Comparison of ENCODE assay signal across 2 cellular contexts in the genomic region with DNA sequence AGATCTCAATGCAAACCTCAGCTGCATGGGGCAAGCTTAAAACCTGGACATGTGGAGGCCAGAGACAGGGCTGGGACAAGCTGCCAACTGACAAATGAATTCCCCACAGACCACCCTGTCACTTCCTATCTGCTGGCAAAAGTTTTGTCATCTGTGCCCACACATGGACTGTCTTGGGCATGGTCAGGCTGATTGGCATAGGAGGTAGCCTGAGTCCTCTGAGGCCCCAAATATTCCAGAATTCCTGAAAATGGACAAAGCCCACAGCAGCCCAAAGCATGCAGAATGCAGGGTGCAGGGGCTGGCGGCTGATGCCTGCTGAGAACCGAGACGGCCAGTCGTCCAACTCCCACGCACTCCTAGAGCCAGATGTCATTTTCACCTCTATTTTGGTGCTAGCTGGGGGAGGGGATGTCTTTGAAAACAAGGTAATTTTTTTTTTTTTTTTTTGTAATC.
TF ChIP-seq lines count a peak whose summit lies in the region.

No MANE protein-coding gene starts in this region.

TF ChIP-seq in GM12878, 131 proteins besides CTCF, POLR2A, EP300 and RAD21 (continues in another document):
- TF ChIP-seq TARDBP (IDR thresholded peaks at IDR 0.05; ENCODE audit: borderline replicate concordance) (no peak), NRF1 (conservative IDR thresholded peaks at IDR 0.05; ENCODE audit: low read depth, low read length) (no peak), BACH1 (IDR thresholded peaks at IDR 0.05; ENCODE audit: borderline replicate concordance) (no peak), RBBP5 (conservative IDR thresholded peaks at IDR 0.05) (no peak), TCF7 (IDR thresholded peaks at IDR 0.05; ENCODE audit: borderline replicate concordance) (no peak), KAT2A (conservative IDR thresholded peaks at IDR 0.05; ENCODE audit: control insufficient read depth, low read depth, low read length) (no peak), SRF (IDR thresholded peaks at IDR 0.05; ENCODE audit: low read depth in 2 of 2, low read length in 2 of 2) (0 out of 4 replicates have a peak, but pooled peaks of 1 of the 2 experiments have one; percentile 36), MYB (IDR thresholded peaks at IDR 0.05; ENCODE audit: borderline replicate concordance, low read depth, low read length) (no peak), MEF2A (IDR thresholded peaks at IDR 0.05; ENCODE audit: insufficient read depth, low read depth, low read length) (peak; percentile 98), FOXK2 (IDR thresholded peaks at IDR 0.05) (no peak)
- TF ChIP-seq, protein P1, sequence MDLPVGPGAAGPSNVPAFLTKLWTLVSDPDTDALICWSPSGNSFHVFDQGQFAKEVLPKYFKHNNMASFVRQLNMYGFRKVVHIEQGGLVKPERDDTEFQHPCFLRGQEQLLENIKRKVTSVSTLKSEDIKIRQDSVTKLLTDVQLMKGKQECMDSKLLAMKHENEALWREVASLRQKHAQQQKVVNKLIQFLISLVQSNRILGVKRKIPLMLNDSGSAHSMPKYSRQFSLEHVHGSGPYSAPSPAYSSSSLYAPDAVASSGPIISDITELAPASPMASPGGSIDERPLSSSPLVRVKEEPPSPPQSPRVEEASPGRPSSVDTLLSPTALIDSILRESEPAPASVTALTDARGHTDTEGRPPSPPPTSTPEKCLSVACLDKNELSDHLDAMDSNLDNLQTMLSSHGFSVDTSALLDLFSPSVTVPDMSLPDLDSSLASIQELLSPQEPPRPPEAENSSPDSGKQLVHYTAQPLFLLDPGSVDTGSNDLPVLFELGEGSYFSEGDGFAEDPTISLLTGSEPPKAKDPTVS (IDR thresholded peaks at IDR 0.05; ENCODE audit: low read depth, low read length) = no peak
- TF ChIP-seq, protein P2, sequence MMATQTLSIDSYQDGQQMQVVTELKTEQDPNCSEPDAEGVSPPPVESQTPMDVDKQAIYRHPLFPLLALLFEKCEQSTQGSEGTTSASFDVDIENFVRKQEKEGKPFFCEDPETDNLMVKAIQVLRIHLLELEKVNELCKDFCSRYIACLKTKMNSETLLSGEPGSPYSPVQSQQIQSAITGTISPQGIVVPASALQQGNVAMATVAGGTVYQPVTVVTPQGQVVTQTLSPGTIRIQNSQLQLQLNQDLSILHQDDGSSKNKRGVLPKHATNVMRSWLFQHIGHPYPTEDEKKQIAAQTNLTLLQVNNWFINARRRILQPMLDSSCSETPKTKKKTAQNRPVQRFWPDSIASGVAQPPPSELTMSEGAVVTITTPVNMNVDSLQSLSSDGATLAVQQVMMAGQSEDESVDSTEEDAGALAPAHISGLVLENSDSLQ (IDR thresholded peaks at IDR 0.05) = peak; percentile 10; the same call in 1 of the 2 replicates
- TF ChIP-seq, protein P3, sequence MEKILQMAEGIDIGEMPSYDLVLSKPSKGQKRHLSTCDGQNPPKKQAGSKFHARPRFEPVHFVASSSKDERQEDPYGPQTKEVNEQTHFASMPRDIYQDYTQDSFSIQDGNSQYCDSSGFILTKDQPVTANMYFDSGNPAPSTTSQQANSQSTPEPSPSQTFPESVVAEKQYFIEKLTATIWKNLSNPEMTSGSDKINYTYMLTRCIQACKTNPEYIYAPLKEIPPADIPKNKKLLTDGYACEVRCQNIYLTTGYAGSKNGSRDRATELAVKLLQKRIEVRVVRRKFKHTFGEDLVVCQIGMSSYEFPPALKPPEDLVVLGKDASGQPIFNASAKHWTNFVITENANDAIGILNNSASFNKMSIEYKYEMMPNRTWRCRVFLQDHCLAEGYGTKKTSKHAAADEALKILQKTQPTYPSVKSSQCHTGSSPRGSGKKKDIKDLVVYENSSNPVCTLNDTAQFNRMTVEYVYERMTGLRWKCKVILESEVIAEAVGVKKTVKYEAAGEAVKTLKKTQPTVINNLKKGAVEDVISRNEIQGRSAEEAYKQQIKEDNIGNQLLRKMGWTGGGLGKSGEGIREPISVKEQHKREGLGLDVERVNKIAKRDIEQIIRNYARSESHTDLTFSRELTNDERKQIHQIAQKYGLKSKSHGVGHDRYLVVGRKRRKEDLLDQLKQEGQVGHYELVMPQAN (conservative IDR thresholded peaks at IDR 0.05) = no peak
- TF ChIP-seq, protein P4, sequence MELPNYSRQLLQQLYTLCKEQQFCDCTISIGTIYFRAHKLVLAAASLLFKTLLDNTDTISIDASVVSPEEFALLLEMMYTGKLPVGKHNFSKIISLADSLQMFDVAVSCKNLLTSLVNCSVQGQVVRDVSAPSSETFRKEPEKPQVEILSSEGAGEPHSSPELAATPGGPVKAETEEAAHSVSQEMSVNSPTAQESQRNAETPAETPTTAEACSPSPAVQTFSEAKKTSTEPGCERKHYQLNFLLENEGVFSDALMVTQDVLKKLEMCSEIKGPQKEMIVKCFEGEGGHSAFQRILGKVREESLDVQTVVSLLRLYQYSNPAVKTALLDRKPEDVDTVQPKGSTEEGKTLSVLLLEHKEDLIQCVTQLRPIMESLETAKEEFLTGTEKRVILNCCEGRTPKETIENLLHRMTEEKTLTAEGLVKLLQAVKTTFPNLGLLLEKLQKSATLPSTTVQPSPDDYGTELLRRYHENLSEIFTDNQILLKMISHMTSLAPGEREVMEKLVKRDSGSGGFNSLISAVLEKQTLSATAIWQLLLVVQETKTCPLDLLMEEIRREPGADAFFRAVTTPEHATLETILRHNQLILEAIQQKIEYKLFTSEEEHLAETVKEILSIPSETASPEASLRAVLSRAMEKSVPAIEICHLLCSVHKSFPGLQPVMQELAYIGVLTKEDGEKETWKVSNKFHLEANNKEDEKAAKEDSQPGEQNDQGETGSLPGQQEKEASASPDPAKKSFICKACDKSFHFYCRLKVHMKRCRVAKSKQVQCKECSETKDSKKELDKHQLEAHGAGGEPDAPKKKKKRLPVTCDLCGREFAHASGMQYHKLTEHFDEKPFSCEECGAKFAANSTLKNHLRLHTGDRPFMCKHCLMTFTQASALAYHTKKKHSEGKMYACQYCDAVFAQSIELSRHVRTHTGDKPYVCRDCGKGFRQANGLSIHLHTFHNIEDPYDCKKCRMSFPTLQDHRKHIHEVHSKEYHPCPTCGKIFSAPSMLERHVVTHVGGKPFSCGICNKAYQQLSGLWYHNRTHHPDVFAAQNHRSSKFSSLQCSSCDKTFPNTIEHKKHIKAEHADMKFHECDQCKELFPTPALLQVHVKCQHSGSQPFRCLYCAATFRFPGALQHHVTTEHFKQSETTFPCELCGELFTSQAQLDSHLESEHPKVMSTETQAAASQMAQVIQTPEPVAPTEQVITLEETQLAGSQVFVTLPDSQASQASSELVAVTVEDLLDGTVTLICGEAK (IDR thresholded peaks at IDR 0.05; ENCODE audit: borderline replicate concordance) = no peak

TF ChIP-seq in HepG2, 621 proteins besides CTCF, POLR2A, EP300 and RAD21:
- TF ChIP-seq CBX1 (IDR thresholded peaks at IDR 0.05; ENCODE audit: low read depth) = no peak
- TF ChIP-seq ZNF776 (CRISPR knock-in tag; IDR thresholded peaks at IDR 0.05) = no peak
- no peak for TF ChIP-seq REXO4 (CRISPR knock-in tag; IDR thresholded peaks at IDR 0.05; ENCODE audit: borderline replicate concordance)
- TF ChIP-seq KLF13 (CRISPR knock-in tag; IDR thresholded peaks at IDR 0.05) = no peak
- no peak for TF ChIP-seq SALL1 (CRISPR knock-in tag; IDR thresholded peaks at IDR 0.05)
- no peak for TF ChIP-seq ZNF615 (CRISPR knock-in tag; IDR thresholded peaks at IDR 0.05; ENCODE audit: borderline replicate concordance)
- no peak for TF ChIP-seq TBX3 (IDR thresholded peaks at IDR 0.05; ENCODE audit: borderline replicate concordance)
- TF ChIP-seq ZNF569 (CRISPR knock-in tag; IDR thresholded peaks at IDR 0.05; ENCODE audit: borderline replicate concordance) = no peak
